ENCODE assay signal across 11 cellular contexts in the genomic region with DNA sequence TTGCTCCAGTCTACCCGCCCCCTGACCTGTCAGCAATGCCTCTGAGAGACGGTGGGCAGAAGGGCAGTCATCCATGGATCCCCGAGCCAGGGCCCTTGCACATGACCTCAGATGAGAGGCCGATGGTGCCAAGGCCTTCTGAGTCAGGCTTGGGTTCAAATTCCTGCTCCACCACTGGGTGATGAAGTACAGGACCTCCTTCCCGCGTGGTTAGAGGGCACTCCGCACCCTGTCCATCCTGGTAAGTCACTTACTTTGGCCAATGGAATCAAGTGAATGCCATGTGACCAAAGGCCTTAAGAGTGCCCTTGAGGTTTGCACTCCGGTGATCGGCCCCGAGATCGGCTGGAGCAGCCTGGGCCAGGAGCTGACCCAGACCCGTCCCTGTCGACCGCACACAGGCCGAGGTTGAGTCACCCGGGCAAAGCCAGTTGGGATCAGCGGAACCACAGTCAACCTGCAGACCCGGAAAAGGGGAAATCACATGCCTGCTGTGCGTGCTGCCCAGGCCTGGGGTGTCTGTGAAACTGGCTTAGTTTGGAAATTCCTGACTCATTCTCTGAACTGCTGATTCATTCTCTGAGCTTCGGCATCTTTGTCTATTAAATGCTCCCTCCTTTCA. TPM values are rescaled to one million over a fixed set of nuclear protein-coding genes. Genes with fewer than 3 reads are reported as not detected.
DNase-seq lines count a peak whose midpoint lies in the region; TF ChIP-seq lines count a peak whose summit lies in the region.
"Had no signal": no experiment of that assay in that cellular context is flagged by ENCODE, and none has a peak within 500 bp of the region (broad histone marks: within the 10 kb centered on the region; RNA-seq: fewer than 3 reads in every experiment).

No MANE protein-coding gene starts in this region.

- H3K4me3 ChIP-seq in PC-9 = no peak overlapping the region
- H3K4me3 ChIP-seq in epithelial cell of proximal tubule (ENCODE audit: low read depth, low read length) = no peak overlapping the region

- no peaks in the 10 kb centered on the region for H3K9me2 ChIP-seq in PC-9 (ENCODE audit: insufficient read depth)

- TSS peak; percentile 32 for BruUV-seq in PC-9 (replicated peaks; lab: Mats Ljungman, UMichigan)

- DNase-seq in GM04503 (ENCODE audit: low read depth) (peak; percentile 86), PC-9 (peak; percentile 63 to 83), epithelial cell of proximal tubule (ENCODE audit: low read depth) (peak; percentile 90), renal cortical epithelial cell (ENCODE audit: low read depth) (peak; percentile 95), SHP77 (lab: John Stamatoyannopoulos, UW) (no peak), KG1 (lab: John Stamatoyannopoulos, UW) (no peak), activated T-cell treated with anti-CD3 and anti-CD28 coated beads for 4 hours (no peak)
- no peak for DNase-seq in activated CD4-positive, alpha-beta T cell treated with anti-CD3 and anti-CD28 coated beads, Interleukin-2, amount 50 U/mL, for 1 hour
- DNase-seq: activated CD4-positive, alpha-beta T cell treated with anti-CD3 and anti-CD28 coated beads, Interleukin-2, amount 10 ng/mL, durations not matched to agents 24 days and 14 days; NCI-H524 treated with DMSO at 0.1 percent for 48 hours; stimulated activated naive B cell treated with anti-CD40 and anti-IgM and Interleukin-4, amounts not matched to agents 10 μg/mL and 1 μg/mL and 100 μg/mL, for 72 hours had no signal

- TF ChIP-seq CTCF in PC-9 (conservative IDR thresholded peaks at IDR 0.05) = no peak
- no peak for TF ChIP-seq CTCF in epithelial cell of proximal tubule (conservative IDR thresholded peaks at IDR 0.05; ENCODE audit: low read depth, low read length)

- H3K27me3 ChIP-seq in PC-9 (ENCODE audit: insufficient read depth, low read depth) = no peaks in the 10 kb centered on the region

- no peaks in the 10 kb centered on the region; the same call in 1 of the 2 replicates for H3K9me3 ChIP-seq in PC-9 (ENCODE audit: insufficient read depth, low read depth)

- no peaks in the 10 kb centered on the region for H3K79me2 ChIP-seq in PC-9 (ENCODE audit: low read depth)

- peaks cover 68% of the 10 kb centered on the region for H3K4me1 ChIP-seq in PC-9 (replicated peaks; ENCODE audit: insufficient read depth)

- peaks cover 55% of the 10 kb centered on the region for H3F3A ChIP-seq in PC-9 (ENCODE audit: insufficient read depth, low read depth)

- H3K4me2 ChIP-seq in PC-9 = peak overlapping the region; percentile 77

- H3K27ac ChIP-seq in PC-9 = peak overlapping the region; percentile 89

- POLR2A ChIA-PET in PC-9 (lab: Charles Lee; ENCODE audit: unreplicated experiment) = interaction anchor here (0.6 kb wide), 1 partner anchor 106 kb away, joined by 3 read pairs; no protein-coding TSS in a partner anchor

- no peaks in the 10 kb centered on the region for H3K36me3 ChIP-seq in PC-9 (ENCODE audit: low read depth)

- H4K20me1 ChIP-seq in PC-9 (ENCODE audit: insufficient read depth) = no peaks in the 10 kb centered on the region

- intact Hi-C loops in PC-9 (cut with micrococcal nuclease; ENCODE audit: unreplicated experiment) = loop anchor here (5.0 to 10.0 kb wide), 3 partner anchors 48 to 122 kb away; a partner anchor contains a TSS

- H2AFZ ChIP-seq in PC-9 = no peak overlapping the region

- CTCF ChIA-PET in PC-9 (lab: Charles Lee) = interaction anchor here (0.6 kb wide), 1 partner anchor 98 kb away, joined by 4 read pairs; no protein-coding TSS in a partner anchor

RNA-seq across cellular contexts. Expression of a gene that starts 48.9 kb away (rescaled TPM):
- total RNA-seq in PC-9 (2021) (25.0 and 25.1 TPM in 2 replicates), epithelial cell of proximal tubule (25.3 and 25.4 TPM in 2 replicates), renal cortical epithelial cell (18.1 and 44.8 TPM in 2 replicates)

Comparison
In these comparisons a context has a peak if more than half of its experiments do, and no peak if none do; other contexts are left out.
1. DNase-seq: peak in GM04503 (single experiment), PC-9 (2 of 2), epithelial cell of proximal tubule (single experiment) and renal cortical epithelial cell (single experiment); none in activated CD4-positive, alpha-beta T cell treated with anti-CD3 and anti-CD28 coated beads, Interleukin-2, amount 50 U/mL, for 1 hour (single experiment), SHP77 (0 of 2), KG1 (single experiment) and activated T-cell treated with anti-CD3 and anti-CD28 coated beads for 4 hours (single experiment).